19 cellular contexts compared by ENCODE assay signal in genomic region chr2:225458431-225459117, GRCh38. TPM values are rescaled to one million over a fixed set of nuclear protein-coding genes. Genes with fewer than 3 reads are reported as not detected.
DNase-seq lines count a peak whose midpoint lies in the region; ATAC-seq lines count a peak whose summit lies in the region.
"Had no signal": no experiment of that assay in that cellular context is flagged by ENCODE, and none has a peak within 500 bp of the region (broad histone marks: within the 10 kb centered on the region; RNA-seq: fewer than 3 reads in every experiment).

No MANE protein-coding gene starts in this region.

- ATAC-seq in GM18498 (IDR thresholded peaks at IDR 0.05; ENCODE audit: unreplicated experiment) (peak; percentile 81), GM19438 (IDR thresholded peaks at IDR 0.05; ENCODE audit: low read depth, unreplicated experiment) (peak; percentile 67), HG03103 (IDR thresholded peaks at IDR 0.05; ENCODE audit: low read depth, unreplicated experiment) (peak; percentile 58), left lobe of liver (no peak)
- no peak for ATAC-seq in activated naive CD4-positive, alpha-beta T cell treated with anti-CD3 and anti-CD28 coated beads, Interleukin-2, amount 50 U/mL, for 72 hours
- ATAC-seq: activated CD8-positive, alpha-beta memory T cell treated with anti-CD3 and anti-CD28 coated beads, Interleukin-2, amount 10 ng/mL, durations not matched to agents 7 days and 5 days; left cardiac atrium; stimulated activated naive B cell treated with anti-CD40 and anti-IgM and Interleukin-4, amounts not matched to agents 10 μg/mL and 1 μg/mL and 100 μg/mL, for 72 hours had no signal

- H3K27ac Mint-ChIP-seq in activated naive CD4-positive, alpha-beta T cell treated with anti-CD3 and anti-CD28 coated beads, Interleukin-2, amount 50 U/mL, for 72 hours: no peak overlapping the region
- H3K27ac Mint-ChIP-seq: activated CD8-positive, alpha-beta memory T cell treated with anti-CD3 and anti-CD28 coated beads, Interleukin-2, amount 10 ng/mL, durations not matched to agents 7 days and 5 days; activated naive CD8-positive, alpha-beta T cell; stimulated activated naive B cell treated with anti-CD40 and anti-IgM and Interleukin-4, amounts not matched to agents 10 μg/mL and 1 μg/mL and 100 μg/mL, for 72 hours had no signal

- DNase-seq in SIG-M5 (lab: John Stamatoyannopoulos, UW) (peak; percentile 9), left lobe of liver (ENCODE audit: low spot score) (no peak), amniotic stem cell (lab: John Stamatoyannopoulos, UW) (no peak), NCI-H2227 (lab: John Stamatoyannopoulos, UW; ENCODE audit: unreplicated experiment) (no peak)
- DNase-seq in activated naive CD4-positive, alpha-beta T cell treated with anti-CD3 and anti-CD28 coated beads, Interleukin-2, amount 50 U/mL, for 72 hours (ENCODE audit: low spot score in 2 of 2): no peak
- DNase-seq: activated CD8-positive, alpha-beta memory T cell treated with anti-CD3 and anti-CD28 coated beads, Interleukin-2, amount 10 ng/mL, durations not matched to agents 7 days and 5 days; DND-41; left cardiac atrium; NCI-H1105; NCI-H526 treated with DMSO at 0.1 percent for 48 hours; stimulated activated CD4-positive, alpha-beta T cell treated with anti-CD3 and anti-CD28 coated beads, Interleukin-4, amount 100 ng/mL, for 24 hours; stimulated activated naive B cell treated with anti-CD40 and anti-IgM and Interleukin-4, amounts not matched to agents 10 μg/mL and 1 μg/mL and 100 μg/mL, for 72 hours had no signal

- no peaks in the 10 kb centered on the region for H3K9me3 Mint-ChIP-seq in activated naive CD4-positive, alpha-beta T cell treated with anti-CD3 and anti-CD28 coated beads, Interleukin-2, amount 50 U/mL, for 72 hours
- H3K9me3 Mint-ChIP-seq: central memory CD8-positive, alpha-beta T cell; stimulated activated naive B cell treated with anti-CD40 and anti-IgM and Interleukin-4, amounts not matched to agents 10 μg/mL and 1 μg/mL and 100 μg/mL, for 72 hours had no signal

- H3K36me3 Mint-ChIP-seq in activated naive CD4-positive, alpha-beta T cell treated with anti-CD3 and anti-CD28 coated beads, Interleukin-2, amount 50 U/mL, for 72 hours: no peaks in the 10 kb centered on the region
- H3K36me3 Mint-ChIP-seq: activated CD8-positive, alpha-beta memory T cell treated with anti-CD3 and anti-CD28 coated beads, Interleukin-2, amount 10 ng/mL, durations not matched to agents 7 days and 5 days; stimulated activated naive B cell treated with anti-CD40 and anti-IgM and Interleukin-4, amounts not matched to agents 10 μg/mL and 1 μg/mL and 100 μg/mL, for 72 hours had no signal

RNA-seq across cellular contexts. Expression of gene NYAP2, which starts 59.1 kb away (rescaled TPM):
- total RNA-seq in left lobe of liver: not detected
- under 1 TPM in 1 of 2 donors, not detected in 1; 0.04 TPM for total RNA-seq in activated naive CD4-positive, alpha-beta T cell treated with anti-CD3 and anti-CD28 coated beads, Interleukin-2, amount 50 U/mL, for 72 hours
- total RNA-seq: activated CD8-positive, alpha-beta memory T cell treated with anti-CD3 and anti-CD28 coated beads, Interleukin-2, amount 10 ng/mL, durations not matched to agents 7 days and 5 days; HT1080; left cardiac atrium; SK-MEL-5 had no signal

Comparison
In these comparisons a context has a peak if more than half of its experiments do, and no peak if none do; other contexts are left out.
1. ATAC-seq: peak in GM18498 (single experiment), GM19438 (single experiment) and HG03103 (single experiment); none in left lobe of liver (single experiment) and activated naive CD4-positive, alpha-beta T cell treated with anti-CD3 and anti-CD28 coated beads, Interleukin-2, amount 50 U/mL, for 72 hours (0 of 2).